ENCODE assay signal across 22 cellular contexts in the genomic region with DNA sequence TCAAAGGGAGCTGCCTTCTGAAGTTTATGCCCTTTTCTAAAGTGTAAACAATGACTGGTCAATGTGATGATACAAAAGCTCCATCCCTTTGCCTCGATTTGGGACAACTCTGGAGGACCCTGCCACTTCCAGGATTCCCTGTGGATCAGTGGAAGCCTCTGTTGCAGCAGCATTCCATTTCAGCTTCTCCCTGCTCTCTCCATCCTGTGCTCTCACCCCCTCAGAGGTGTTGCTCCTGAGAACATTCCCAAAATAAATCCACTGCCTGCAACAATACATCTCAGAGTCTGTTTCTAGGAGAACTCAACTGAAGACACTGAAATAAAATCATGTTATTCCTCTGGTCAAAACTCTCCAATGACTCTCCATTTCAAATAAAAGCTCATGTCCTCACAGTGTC.
"Had no signal": no experiment of that assay in that cellular context is flagged by ENCODE, and none has a peak within 500 bp of the region (broad histone marks: within the 10 kb centered on the region; RNA-seq: fewer than 3 reads in every experiment).

No MANE protein-coding gene starts in this region.

- H3K4me1 Mint-ChIP-seq: naive thymus-derived CD4-positive, alpha-beta T cell had no signal

- DNase-seq: dermis blood vessel endothelial cell; effector CD8-positive, alpha-beta T cell; effector memory CD8-positive, alpha-beta T cell; endodermal cell; erythroblast; esophagus squamous epithelium; foreskin fibroblast; foreskin melanocyte; gastrocnemius medialis; glutamatergic neuron; heart right ventricle; hippocampal formation; left cardiac atrium; left lung; left ventricle myocardium superior; lower lobe of right lung; mesenchymal stem cell; naive thymus-derived CD4-positive, alpha-beta T cell had no signal

- H3K27me3 ChIP-seq: esophagus squamous epithelium, gastrocnemius medialis, left lung had no signal

- H3K27ac Mint-ChIP-seq: effector memory CD8-positive, alpha-beta T cell; endodermal cell; mesothelial cell of epicardium; naive thymus-derived CD4-positive, alpha-beta T cell had no signal

- H3K36me3 Mint-ChIP-seq: mesothelial cell of epicardium; naive thymus-derived CD4-positive, alpha-beta T cell had no signal

- H3K4me3 Mint-ChIP-seq: effector memory CD8-positive, alpha-beta T cell; endodermal cell; mesothelial cell of epicardium; naive thymus-derived CD4-positive, alpha-beta T cell had no signal

- H3K4me1 ChIP-seq: gastrocnemius medialis, left lung had no signal

- ATAC-seq: effector memory CD8-positive, alpha-beta T cell; esophagus mucosa; gastrocnemius medialis; heart right ventricle; left cardiac atrium; left lung; left ventricle myocardium superior; lower lobe of right lung; naive thymus-derived CD4-positive, alpha-beta T cell had no signal

- H3K27ac ChIP-seq: coronary artery, epithelial cell of prostate, esophagus squamous epithelium, gastrocnemius medialis, heart right ventricle, left lung, lower lobe of right lung had no signal

- H3K9me3 Mint-ChIP-seq: endodermal cell, mesothelial cell of epicardium had no signal

- H3K9me3 ChIP-seq: esophagus squamous epithelium, gastrocnemius medialis, heart right ventricle, left lung, lower lobe of right lung had no signal

- H3K36me3 ChIP-seq: esophagus squamous epithelium, gastrocnemius medialis, heart right ventricle, left lung, lower lobe of right lung had no signal

- H3K4me3 ChIP-seq: coronary artery, esophagus squamous epithelium, gastrocnemius medialis, heart right ventricle, left lung, lower lobe of right lung had no signal
